12 cellular contexts compared by ENCODE assay signal in the genomic region with DNA sequence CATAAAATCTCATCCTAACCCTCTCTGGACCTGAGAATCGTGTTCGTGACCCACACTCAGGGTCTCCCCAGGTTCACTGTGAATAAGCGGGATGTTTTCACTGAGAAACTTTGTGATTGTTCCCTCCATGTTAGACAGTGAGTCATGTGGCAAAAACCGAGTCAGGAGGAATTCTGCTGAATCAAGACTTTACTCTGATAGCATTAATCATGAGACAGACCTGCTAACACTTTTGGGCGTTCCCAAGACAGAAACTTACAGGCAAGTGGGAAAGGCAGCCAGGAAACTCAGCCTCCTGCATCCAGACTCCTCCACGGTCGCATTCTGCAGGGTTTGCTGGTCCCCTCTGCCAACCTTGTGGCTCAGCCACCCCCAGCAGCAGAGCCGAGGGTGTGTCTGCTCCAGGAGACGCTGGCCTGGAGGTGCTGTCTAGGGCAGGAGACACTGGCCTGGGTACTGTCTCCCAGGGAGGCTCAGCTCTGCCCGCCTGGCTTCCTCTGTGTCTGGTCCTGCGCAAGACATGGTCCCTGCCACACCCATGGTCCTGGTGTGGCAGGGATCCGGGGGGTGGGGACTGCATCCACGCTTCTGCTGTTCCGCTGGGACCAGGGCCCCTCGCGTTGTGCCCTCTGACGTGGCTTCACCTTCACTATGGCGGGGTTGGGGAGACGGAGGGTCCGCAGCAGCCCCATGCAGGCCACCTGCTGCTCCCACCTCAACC.
A peak's percentile ranks its signal among the peaks of the same experiment; 100 is the strongest.
DNase-seq lines count a peak whose midpoint lies in the region; ATAC-seq, FAIRE-seq and TF ChIP-seq lines count a peak whose summit lies in the region.
"Had no signal": no experiment of that assay in that cellular context is flagged by ENCODE, and none has a peak within 500 bp of the region (broad histone marks: within the 10 kb centered on the region; RNA-seq: fewer than 3 reads in every experiment).

No MANE protein-coding gene starts in this region.

- intact Hi-C loops in HepG2 (cut with micrococcal nuclease; ENCODE audit: unreplicated experiment) (no loop called here), right lobe of liver (cut with DNase I) (no loop called here), K562 (cut with micrococcal nuclease) (no loop called here)

- DNase-seq in HepG2 (ENCODE audit: low spot score) (no peak), right lobe of liver (no peak), K562 (ENCODE audit: extremely low read depth in 1 of 4, low spot score in 3 of 4) (no peak), keratinocyte (ENCODE audit: low read depth, low spot score) (peak; percentile 21), urothelium cell line (ENCODE audit: low spot score) (peak; percentile 34), DMS 273 treated with DMSO at 0.1 percent for 48 hours (lab: John Stamatoyannopoulos, UW) (no peak)
- no peak for DNase-seq in stimulated activated effector memory CD8-positive, alpha-beta T cell treated with anti-CD3 and anti-CD28 coated beads, Interleukin-12 subunit alpha, Interleukin-12 subunit beta, amount 100 ng/mL, for 72 hours (ENCODE audit: low spot score in 2 of 2)
- DNase-seq: activated CD8-positive, alpha-beta memory T cell treated with anti-CD3 and anti-CD28 coated beads, Interleukin-2, amount 50 U/mL, for 4 hours; RPMI8226 had no signal

- TF ChIP-seq EP300 in HepG2 (IDR thresholded peaks at IDR 0.05; ENCODE audit: low read depth in 2 of 2, low read length in 2 of 2) (no peak), HepG2 (CRISPR knock-in tag; IDR thresholded peaks at IDR 0.05; ENCODE audit: borderline replicate concordance) (no peak), K562 (IDR thresholded peaks at IDR 0.05; ENCODE audit: low read length) (no peak)

- peaks cover 6% of the 10 kb centered on the region for H3K36me3 Mint-ChIP-seq in stimulated activated effector memory CD8-positive, alpha-beta T cell treated with anti-CD3 and anti-CD28 coated beads, Interleukin-12 subunit alpha, Interleukin-12 subunit beta, amount 100 ng/mL, for 72 hours

- H3K27ac ChIP-seq in HepG2 (ENCODE audit: extremely low read length, insufficient read depth, low read length), result no peak overlapping the region
- no peak overlapping the region for H3K27ac ChIP-seq in right lobe of liver
- H3K27ac ChIP-seq in K562 (ENCODE audit: extremely low read depth, low read depth, low read length), result no peak overlapping the region
- no peak overlapping the region for H3K27ac ChIP-seq in keratinocyte (ENCODE audit: control insufficient read depth, insufficient read depth, low read length)
- H3K27ac ChIP-seq: suprapubic skin had no signal

- in situ Hi-C loops in HepG2 (cut with HindIII; ENCODE audit: extremely low pct_ligation_motif_present, low pct_unique_long_range_greater_than_20kb), result no loop called here
- in situ Hi-C loops in K562 (cut with MboI), result no loop called here

- BruUV-seq in HepG2 (replicated peaks; lab: Mats Ljungman, UMichigan) (no TSS peak), K562 (replicated peaks; lab: Mats Ljungman, UMichigan) (no TSS peak)

- TF ChIP-seq RAD21 in HepG2 (CRISPR knock-in tag; IDR thresholded peaks at IDR 0.05) (no peak), K562 (CRISPR knock-in tag; conservative IDR thresholded peaks at IDR 0.05 in 1 of 2, IDR thresholded peaks at IDR 0.05 in 1 of 2) (no peak)

- H3K9me3 ChIP-seq in HepG2 (ENCODE audit: low read length), result no peaks in the 10 kb centered on the region
- H3K9me3 ChIP-seq in right lobe of liver, result no peaks in the 10 kb centered on the region
- H3K9me3 ChIP-seq in K562 (replicated peaks; ENCODE audit: control insufficient read depth, insufficient read depth, low read depth, low read length), result no peaks in the 10 kb centered on the region
- no peaks in the 10 kb centered on the region for H3K9me3 ChIP-seq in keratinocyte (ENCODE audit: control insufficient read depth, low read depth, low read length)
- H3K9me3 ChIP-seq: suprapubic skin had no signal

- H3K9me1 ChIP-seq in K562 (ENCODE audit: control insufficient read depth, insufficient read depth, low read length) (no peaks in the 10 kb centered on the region), keratinocyte (ENCODE audit: control insufficient read depth, extremely low read depth, insufficient read depth, low read length) (no peaks in the 10 kb centered on the region)

- dilution Hi-C loops in keratinocyte (cut with MboI; ENCODE audit: extremely low pct_ligation_motif_present, low sequenced_read_pairs), result no loop called here

- H3K27ac Mint-ChIP-seq in stimulated activated effector memory CD8-positive, alpha-beta T cell treated with anti-CD3 and anti-CD28 coated beads, Interleukin-12 subunit alpha, Interleukin-12 subunit beta, amount 100 ng/mL, for 72 hours, result no peak overlapping the region

- WGBS in HepG2 (ENCODE audit: low lambda C conversion rate), result 5% methylated on average over 8 of the region's 20 CpGs
- WGBS in right lobe of liver (ENCODE audit: insufficient coverage, low coverage, low lambda C conversion rate, missing lambda C conversion rate), result 0% methylated on average over 1 of the region's 20 CpGs
- WGBS in K562 (ENCODE audit: insufficient coverage, low coverage, missing lambda C conversion rate), result 1% methylated on average over 13 of the region's 20 CpGs

- POLR2A ChIA-PET in HepG2 (lab: Yijun Ruan, JAX) (no interaction called here), K562 (lab: Yijun Ruan, JAX) (no interaction called here)

- H4K20me1 ChIP-seq in HepG2 (ENCODE audit: insufficient read depth, low read length), result no peaks in the 10 kb centered on the region; the same call in none of the 2 replicates
- no peaks in the 10 kb centered on the region for H4K20me1 ChIP-seq in K562 (replicated peaks; ENCODE audit: control insufficient read depth, insufficient read depth, low read length)
- H4K20me1 ChIP-seq in keratinocyte (ENCODE audit: control insufficient read depth, extremely low read depth, insufficient read depth, low read length), result no peaks in the 10 kb centered on the region

- no peak overlapping the region for H3K4me3 Mint-ChIP-seq in stimulated activated effector memory CD8-positive, alpha-beta T cell treated with anti-CD3 and anti-CD28 coated beads, Interleukin-12 subunit alpha, Interleukin-12 subunit beta, amount 100 ng/mL, for 72 hours

- TF ChIP-seq CTCF in HepG2 (CRISPR knock-in tag; IDR thresholded peaks at IDR 0.05) (no peak), right lobe of liver (IDR thresholded peaks at IDR 0.05) (no peak), K562 (IDR thresholded peaks at IDR 0.05 in 2 of 3, conservative IDR thresholded peaks at IDR 0.05 in 1 of 3; ENCODE audit: insufficient read depth in 2 of 3, low read depth in 1 of 3, low read length in 3 of 3) (no peak), keratinocyte (optimal IDR thresholded peaks at IDR 0.05 in 1 of 3, IDR thresholded peaks at IDR 0.05 in 1 of 3, conservative IDR thresholded peaks at IDR 0.05 in 1 of 3; ENCODE audit: extremely low read depth in 1 of 3, insufficient read depth in 2 of 3, low read length in 3 of 3) (no peak)

- H3K9me3 Mint-ChIP-seq in stimulated activated effector memory CD8-positive, alpha-beta T cell treated with anti-CD3 and anti-CD28 coated beads, Interleukin-12 subunit alpha, Interleukin-12 subunit beta, amount 100 ng/mL, for 72 hours, result no peaks in the 10 kb centered on the region

- TF ChIP-seq POLR2A in HepG2 (IDR thresholded peaks at IDR 0.05; ENCODE audit: insufficient read depth in 1 of 2, low read depth in 2 of 2, low read length in 2 of 2) (no peak), right lobe of liver (IDR thresholded peaks at IDR 0.05) (no peak), K562 (conservative IDR thresholded peaks at IDR 0.05) (no peak)

- H3K9ac ChIP-seq in HepG2 (ENCODE audit: insufficient read depth, low read depth, low read length) (no peak overlapping the region), K562 (ENCODE audit: insufficient read depth in 1 of 2, low read depth in 2 of 2, low read length in 2 of 2) (no peak overlapping the region), keratinocyte (ENCODE audit: control insufficient read depth, extremely low read depth, insufficient read depth, low read length) (peak overlapping the region; percentile 35)

- ATAC-seq in HepG2 (no peak; the same call in 2 of the 3 replicates), right lobe of liver (no peak), K562 (no peak), HG02623 (IDR thresholded peaks at IDR 0.05; ENCODE audit: unreplicated experiment) (no peak)
- ATAC-seq in stimulated activated effector memory CD8-positive, alpha-beta T cell treated with anti-CD3 and anti-CD28 coated beads, Interleukin-12 subunit alpha, Interleukin-12 subunit beta, amount 100 ng/mL, for 72 hours, result no peak

- no peaks in the 10 kb centered on the region for H3K36me3 ChIP-seq in HepG2 (replicated peaks in 1 of 2; ENCODE audit: control insufficient read depth in 1 of 2, insufficient read depth in 2 of 2, low read length in 2 of 2)
- no peaks in the 10 kb centered on the region for H3K36me3 ChIP-seq in right lobe of liver
- no peaks in the 10 kb centered on the region for H3K36me3 ChIP-seq in K562 (ENCODE audit: control insufficient read depth, insufficient read depth, low read length)
- H3K36me3 ChIP-seq in keratinocyte (ENCODE audit: control insufficient read depth in 2 of 2, extremely low read depth in 1 of 2, insufficient read depth in 2 of 2, low read length in 2 of 2), result no peaks in the 10 kb centered on the region
- H3K36me3 ChIP-seq: suprapubic skin had no signal

- peaks cover 36 to 97% of the 10 kb centered on the region in 2 experiments for H3K27me3 ChIP-seq in HepG2 (ENCODE audit: control insufficient read depth in 1 of 2, insufficient read depth in 2 of 2, low read length in 2 of 2)
- H3K27me3 ChIP-seq in right lobe of liver, result no peaks in the 10 kb centered on the region
- H3K27me3 ChIP-seq in K562 (ENCODE audit: control insufficient read depth in 2 of 2, insufficient read depth in 2 of 2, low read length in 2 of 2), result peaks cover 18 to 84% of the 10 kb centered on the region in 2 experiments; a peak in 4 of 5 replicates
- peaks cover 9% of the 10 kb centered on the region for H3K27me3 ChIP-seq in keratinocyte (ENCODE audit: control insufficient read depth, extremely low read depth, insufficient read depth, low read length)

- no peak overlapping the region for H3K4me2 ChIP-seq in HepG2 (ENCODE audit: low read depth, low read length)
- H3K4me2 ChIP-seq in K562 (ENCODE audit: insufficient read depth, low read length), result no peak overlapping the region
- peak overlapping the region; percentile 52 for H3K4me2 ChIP-seq in keratinocyte (ENCODE audit: control insufficient read depth, extremely low read depth, insufficient read depth, low read depth, low read length)

- CTCF ChIA-PET in HepG2 (lab: Yijun Ruan, JAX; ENCODE audit: low intra/inter-chr PET ratio, low total read pairs), result no interaction called here
- CTCF ChIA-PET in K562 (lab: Yijun Ruan, JAX; ENCODE audit: low intra/inter-chr PET ratio), result no interaction called here

- no peak overlapping the region for H2AFZ ChIP-seq in HepG2 (ENCODE audit: low read length)
- H2AFZ ChIP-seq in K562 (ENCODE audit: low read depth, low read length), result no peak overlapping the region
- H2AFZ ChIP-seq in keratinocyte (ENCODE audit: control insufficient read depth, low read length), result peak overlapping the region; percentile 80

- H3K79me2 ChIP-seq in HepG2 (ENCODE audit: insufficient read depth, low read length), result no peaks in the 10 kb centered on the region
- H3K79me2 ChIP-seq in K562 (ENCODE audit: control insufficient read depth, insufficient read depth, low read length), result no peaks in the 10 kb centered on the region
- no peaks in the 10 kb centered on the region for H3K79me2 ChIP-seq in keratinocyte (ENCODE audit: control insufficient read depth, insufficient read depth, low read length)

- H3K4me3 ChIP-seq in HepG2 (replicated peaks in 1 of 3; ENCODE audit: insufficient read depth in 1 of 3, low read depth in 2 of 3, low read length in 3 of 3) (no peak overlapping the region), right lobe of liver (no peak overlapping the region), K562 (no peak overlapping the region), keratinocyte (ENCODE audit: control insufficient read depth in 2 of 3, extremely low read depth in 1 of 3, insufficient read depth in 2 of 3, low read depth in 1 of 3, low read length in 3 of 3) (peak overlapping the region in 1 of 3 experiments; percentile 5)
- H3K4me3 ChIP-seq: lung, suprapubic skin had no signal

- peaks cover 5% of the 10 kb centered on the region; the same call in 1 of the 2 replicates for H3K4me1 ChIP-seq in HepG2 (ENCODE audit: insufficient read depth, low read length)
- no peaks in the 10 kb centered on the region for H3K4me1 ChIP-seq in right lobe of liver
- H3K4me1 ChIP-seq in K562 (replicated peaks in 1 of 2; ENCODE audit: control insufficient read depth in 2 of 2, insufficient read depth in 2 of 2, low read length in 2 of 2), result peaks cover 0 to 4% of the 10 kb centered on the region in 2 experiments; a peak in 2 of 5 replicates
- peaks cover 10% of the 10 kb centered on the region for H3K4me1 ChIP-seq in keratinocyte (ENCODE audit: control insufficient read depth, extremely low read depth, insufficient read depth, low read length)

- peak; percentile 30 for FAIRE-seq in HepG2 (lab: Jason Lieb, UNC)
- FAIRE-seq in K562 (lab: Jason Lieb, UNC), result no peak
- FAIRE-seq in keratinocyte (lab: Jason Lieb, UNC), result peak; percentile 94
- FAIRE-seq in urothelium cell line (lab: Jason Lieb, UNC), result no peak

- no peaks in the 10 kb centered on the region for H3K4me1 Mint-ChIP-seq in stimulated activated effector memory CD8-positive, alpha-beta T cell treated with anti-CD3 and anti-CD28 coated beads, Interleukin-12 subunit alpha, Interleukin-12 subunit beta, amount 100 ng/mL, for 72 hours

Comparison
In these comparisons a context has a peak if more than half of its experiments do, and no peak if none do; other contexts are left out.
1. DNase-seq: peak in keratinocyte (single experiment) and urothelium cell line (single experiment); none in HepG2 (single experiment), right lobe of liver (0 of 3), K562 (0 of 4), stimulated activated effector memory CD8-positive, alpha-beta T cell treated with anti-CD3 and anti-CD28 coated beads, Interleukin-12 subunit alpha, Interleukin-12 subunit beta, amount 100 ng/mL, for 72 hours (0 of 2) and DMS 273 treated with DMSO at 0.1 percent for 48 hours (single experiment).